5 cellular contexts compared by ENCODE assay signal in the genomic region with DNA sequence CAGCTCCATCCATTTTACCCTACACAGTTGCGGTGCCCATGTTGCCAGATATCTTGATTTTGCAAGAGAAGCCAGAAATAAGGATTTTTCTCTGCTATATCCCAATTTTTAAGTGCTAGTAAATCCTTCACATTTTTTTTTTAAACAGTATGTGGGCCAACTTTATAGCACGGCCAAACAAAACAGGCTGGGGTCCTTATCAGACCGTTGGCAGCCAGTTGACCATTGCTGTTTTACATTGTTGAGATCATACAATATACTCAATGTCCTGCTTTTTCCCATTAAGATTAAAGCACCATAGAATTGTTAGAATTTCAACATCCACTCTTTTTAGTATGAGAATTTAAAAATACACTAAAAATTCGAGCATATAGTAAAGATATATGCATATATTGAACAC.
"Had no signal": no experiment of that assay in that cellular context is flagged by ENCODE, and none has a peak within 500 bp of the region (broad histone marks: within the 10 kb centered on the region; RNA-seq: fewer than 3 reads in every experiment).

No MANE protein-coding gene starts in this region.

- H3K4me3 ChIP-seq: K562 had no signal

- DNase-seq: IMR-90, KBM-7, KG1 had no signal

- ATAC-seq: HepG2, K562 had no signal
